In genomic region chr2:144479659-144480058, GRCh38 we compare ENCODE assay signal across 15 cellular contexts. TPM values are rescaled to one million over a fixed set of nuclear protein-coding genes. Genes with fewer than 3 reads are reported as not detected.
DNase-seq lines count a peak whose midpoint lies in the region; ATAC-seq, FAIRE-seq and TF ChIP-seq lines count a peak whose summit lies in the region.
"Had no signal": no experiment of that assay in that cellular context is flagged by ENCODE, and none has a peak within 500 bp of the region (broad histone marks: within the 10 kb centered on the region; RNA-seq: fewer than 3 reads in every experiment).

No MANE protein-coding gene starts in this region.

- no peak for TF ChIP-seq POLR2A in GM12891 (IDR thresholded peaks at IDR 0.05; ENCODE audit: low read depth, low read length)

- no peak overlapping the region for H3K4me2 ChIP-seq in osteoblast (ENCODE audit: insufficient read depth, low read length)
- H3K4me2 ChIP-seq: hepatocyte had no signal

- no peaks in the 10 kb centered on the region for H3K9me3 ChIP-seq in osteoblast (ENCODE audit: low read depth, low read length)
- H3K9me3 ChIP-seq in naive thymus-derived CD4-positive, alpha-beta T cell (ENCODE audit: control insufficient read depth in 2 of 3, low read length in 3 of 3): no peaks in the 10 kb centered on the region

- peaks cover 6% of the 10 kb centered on the region for H3K36me3 Mint-ChIP-seq in endothelial cell (ENCODE audit: low read depth, unreplicated experiment)
- H3K36me3 Mint-ChIP-seq in naive thymus-derived CD4-positive, alpha-beta T cell: peaks cover 0 to 2% (median 0%) of the 10 kb centered on the region in 5 donors

- FAIRE-seq in GM12891 (lab: Jason Lieb, UNC): peak; percentile 20
- FAIRE-seq: endothelial cell of umbilical vein had no signal

- H4K20me1 ChIP-seq in osteoblast (ENCODE audit: insufficient read depth, low read length): peaks cover 6% of the 10 kb centered on the region

- peak overlapping the region; percentile 76 for H3K27ac ChIP-seq in osteoblast (ENCODE audit: low read depth, low read length)
- no peak overlapping the region for H3K27ac ChIP-seq in naive thymus-derived CD4-positive, alpha-beta T cell (ENCODE audit: low read depth, low read length)
- H3K27ac ChIP-seq: hepatocyte had no signal

- TF ChIP-seq CTCF in endothelial cell (IDR thresholded peaks at IDR 0.05; ENCODE audit: unreplicated experiment) (no peak), osteoblast (IDR thresholded peaks at IDR 0.05; ENCODE audit: extremely low read depth, low read depth, low read length) (no peak)

- no peak overlapping the region for H3K4me3 ChIP-seq in osteoblast (ENCODE audit: insufficient read depth, low read length)
- no peak overlapping the region for H3K4me3 ChIP-seq in naive thymus-derived CD4-positive, alpha-beta T cell (ENCODE audit: low read length)
- H3K4me3 ChIP-seq: hepatocyte had no signal

- CTCF ChIA-PET in naive thymus-derived CD4-positive, alpha-beta T cell (lab: Charles Lee): no interaction called here

- intact Hi-C loops in naive thymus-derived CD4-positive, alpha-beta T cell (cut with micrococcal nuclease): no loop called here

- H3K36me3 ChIP-seq in osteoblast (ENCODE audit: insufficient read depth, low read length): no peaks in the 10 kb centered on the region
- H3K36me3 ChIP-seq in naive thymus-derived CD4-positive, alpha-beta T cell (ENCODE audit: control insufficient read depth in 2 of 3, insufficient read depth in 3 of 3, low read length in 3 of 3): no peaks in the 10 kb centered on the region

- peak overlapping the region; percentile 39 for H3K27ac Mint-ChIP-seq in endothelial cell (ENCODE audit: unreplicated experiment)
- no peak overlapping the region for H3K27ac Mint-ChIP-seq in naive thymus-derived CD4-positive, alpha-beta T cell
- H3K27ac Mint-ChIP-seq: progenitor cell of endocrine pancreas had no signal

- no peak overlapping the region for H2AFZ ChIP-seq in osteoblast (ENCODE audit: low read length)
- H2AFZ ChIP-seq: hepatocyte had no signal

- H3K4me1 Mint-ChIP-seq in endothelial cell (ENCODE audit: unreplicated experiment): peaks cover 27% of the 10 kb centered on the region
- H3K4me1 Mint-ChIP-seq in naive thymus-derived CD4-positive, alpha-beta T cell: peaks cover 0 to 8% (median 0%) of the 10 kb centered on the region in 7 donors

- H3K9me3 Mint-ChIP-seq in endothelial cell (ENCODE audit: unreplicated experiment): no peaks in the 10 kb centered on the region
- H3K9me3 Mint-ChIP-seq in naive thymus-derived CD4-positive, alpha-beta T cell: no peaks in the 10 kb centered on the region
- H3K9me3 Mint-ChIP-seq: activated T-cell treated with anti-CD3 and anti-CD28 coated beads, Interleukin-2, amount 50 U/mL, for 4 hours had no signal

- no peaks in the 10 kb centered on the region for H3K27me3 ChIP-seq in osteoblast (ENCODE audit: insufficient read depth, low read length)
- no peaks in the 10 kb centered on the region for H3K27me3 ChIP-seq in naive thymus-derived CD4-positive, alpha-beta T cell (ENCODE audit: control insufficient read depth in 2 of 2, insufficient read depth in 2 of 2, low read length in 2 of 2)

- POLR2A ChIA-PET in naive thymus-derived CD4-positive, alpha-beta T cell (lab: Charles Lee): no interaction called here

- no peaks in the 10 kb centered on the region for H3K27me3 Mint-ChIP-seq in endothelial cell (ENCODE audit: unreplicated experiment)
- H3K27me3 Mint-ChIP-seq in naive thymus-derived CD4-positive, alpha-beta T cell: peaks cover 0 to 4% (median 0%) of the 10 kb centered on the region in 5 donors

- peaks cover 62% of the 10 kb centered on the region for H3K4me1 ChIP-seq in osteoblast (ENCODE audit: insufficient read depth, low read length)
- peaks cover 0 to 4% of the 10 kb centered on the region in 2 donors for H3K4me1 ChIP-seq in naive thymus-derived CD4-positive, alpha-beta T cell (ENCODE audit: control insufficient read depth in 2 of 2, insufficient read depth in 2 of 2, low read length in 2 of 2)

- DNase-seq in GM12891 (ENCODE audit: insufficient read length, low spot score) (no peak), NCI-H2227 treated with DMSO at 0.1 percent for 48 hours (lab: John Stamatoyannopoulos, UW) (peak; percentile 43), endothelial cell (ENCODE audit: low spot score) (no peak), osteoblast (ENCODE audit: insufficient read length, low spot score, missing footprints) (no peak), midbrain (lab: John Stamatoyannopoulos, UW) (no peak), cerebellar cortex (ENCODE audit: low spot score) (no peak)
- no peak for DNase-seq in activated naive CD4-positive, alpha-beta T cell (lab: John Stamatoyannopoulos, UW)
- DNase-seq in naive thymus-derived CD4-positive, alpha-beta T cell: no peak
- DNase-seq: activated CD4-positive, CD25-positive, alpha-beta regulatory T cell treated with anti-CD3 and anti-CD28 coated beads, Interleukin-2, amount 50 U/mL, for 72 hours; activated T-cell treated with anti-CD3 and anti-CD28 coated beads, Interleukin-2, amount 50 U/mL, for 4 hours; DMS79; NCI-H2081 had no signal

- peaks cover 93% of the 10 kb centered on the region for H3K79me2 ChIP-seq in osteoblast (ENCODE audit: insufficient read depth, low read length)

- H3K4me3 Mint-ChIP-seq in endothelial cell (ENCODE audit: unreplicated experiment): no peak overlapping the region
- H3K4me3 Mint-ChIP-seq in naive thymus-derived CD4-positive, alpha-beta T cell: no peak overlapping the region
- H3K4me3 Mint-ChIP-seq: activated T-cell treated with anti-CD3 and anti-CD28 coated beads, Interleukin-2, amount 50 U/mL, for 4 hours had no signal

- no peak for ATAC-seq in naive thymus-derived CD4-positive, alpha-beta T cell
- ATAC-seq: activated T-cell treated with anti-CD3 and anti-CD28 coated beads, Interleukin-2, amount 50 U/mL, for 4 hours had no signal

TF ChIP-seq in GM12891, 5 proteins besides CTCF, POLR2A, EP300 and RAD21:
- TF ChIP-seq TAF1 (IDR thresholded peaks at IDR 0.05; ENCODE audit: low read depth, low read length): no peak
- TF ChIP-seq POLR2AphosphoS5 (IDR thresholded peaks at IDR 0.05; ENCODE audit: low read depth, low read length): no peak
- no peak for TF ChIP-seq PAX5 (IDR thresholded peaks at IDR 0.05; ENCODE audit: insufficient read depth, low read length, severe bottlenecking)
- TF ChIP-seq POU2F2 (IDR thresholded peaks at IDR 0.05; ENCODE audit: low read depth, low read length): no peak; the same call in 1 of the 2 replicates

RNA-seq across cellular contexts. Expression of gene ZEB2, which starts 40.3 kb away (rescaled TPM):
- 1.3 TPM for polyA plus RNA-seq in GM12891 (2012; ENCODE audit: low read depth, missing spikeins)
- total RNA-seq in endothelial cell (ENCODE audit: unreplicated experiment) (109 TPM), osteoblast (119 and 128 TPM in 2 replicates)
- total RNA-seq in naive thymus-derived CD4-positive, alpha-beta T cell: 100 to 1,000 TPM in 1 of 5 experiments, 10 to 100 TPM in 1, 1 to 10 TPM in 3; 4.2 to 534 (median 6.6) TPM
- under 1 TPM; 0.26 to 0.39 TPM for polyA plus RNA-seq in naive thymus-derived CD4-positive, alpha-beta T cell
